ENCODE assay signal across 22 cellular contexts in genomic region chr22:48394787-48395620, GRCh38.
"Had no signal": no experiment of that assay in that cellular context is flagged by ENCODE, and none has a peak within 500 bp of the region (broad histone marks: within the 10 kb centered on the region; RNA-seq: fewer than 3 reads in every experiment).

No MANE protein-coding gene starts in this region.

- H3K4me1 ChIP-seq: adrenal gland, body of pancreas, colonic mucosa, right lobe of liver, tibial nerve had no signal

- H3K36me3 ChIP-seq: adrenal gland, colonic mucosa, right lobe of liver, tibial nerve had no signal

- H3K27me3 ChIP-seq: adrenal gland, body of pancreas, colonic mucosa, right lobe of liver, tibial nerve had no signal

- ATAC-seq: activated CD8-positive, alpha-beta T cell treated with anti-CD3 and anti-CD28 coated beads for 36 hours; activated T-cell treated with anti-CD3 and anti-CD28 coated beads, Interleukin-2, amount 50 U/mL, for 4 hours; activated T-helper 17 cell treated with anti-CD3 and anti-CD28 coated beads, Interleukin-2, amount 50 U/mL, for 72 hours; body of pancreas; naive thymus-derived CD8-positive, alpha-beta T cell; right lobe of liver; WTC11 had no signal

- H3K9me3 Mint-ChIP-seq: activated CD8-positive, alpha-beta T cell treated with anti-CD3 and anti-CD28 coated beads for 36 hours; activated T-cell treated with anti-CD3 and anti-CD28 coated beads, Interleukin-2, amount 50 U/mL, for 4 hours; activated T-helper 17 cell treated with anti-CD3 and anti-CD28 coated beads, Interleukin-2, amount 50 U/mL, for 72 hours; naive thymus-derived CD8-positive, alpha-beta T cell; neural crest cell had no signal

- H3K27ac ChIP-seq: adrenal gland, body of pancreas, colonic mucosa, epithelial cell of prostate, right lobe of liver, tibial nerve had no signal

- H3K36me3 Mint-ChIP-seq: activated naive CD8-positive, alpha-beta T cell; naive thymus-derived CD8-positive, alpha-beta T cell; WTC11 had no signal

- H3K27ac Mint-ChIP-seq: activated CD8-positive, alpha-beta T cell treated with anti-CD3 and anti-CD28 coated beads for 36 hours; activated naive CD8-positive, alpha-beta T cell; activated T-helper 17 cell treated with anti-CD3 and anti-CD28 coated beads, Interleukin-2, amount 50 U/mL, for 72 hours; naive thymus-derived CD8-positive, alpha-beta T cell; WTC11 had no signal

- H3K9me3 ChIP-seq: adrenal gland, body of pancreas, colonic mucosa, right lobe of liver, tibial nerve had no signal

- DNase-seq: activated CD4-positive, alpha-beta T cell treated with anti-CD3 and anti-CD28 coated beads for 1 hour; activated CD4-positive, alpha-beta T cell treated with anti-CD3 and anti-CD28 coated beads, Interleukin-2, amount 50 U/mL, for 1 hour; activated CD8-positive, alpha-beta T cell treated with anti-CD3 and anti-CD28 coated beads for 36 hours; activated naive CD4-positive, alpha-beta T cell; activated T-cell treated with anti-CD3 and anti-CD28 coated beads, Interleukin-2, amount 50 U/mL, for 4 hours; body of pancreas; colonic mucosa; effector CD8-positive, alpha-beta T cell; naive thymus-derived CD8-positive, alpha-beta T cell; occipital lobe; posterior cingulate gyrus; right lobe of liver; stimulated activated CD4-positive, alpha-beta T cell treated with anti-CD3 and anti-CD28 coated beads, Interleukin-2, amount 100 ng/mL, for 48 hours; stimulated activated naive CD4-positive, alpha-beta T cell treated with Interleukin-2 at 50 U/mL for 16 hours; T-helper 2 cell had no signal

- H3K4me3 ChIP-seq: adrenal gland, body of pancreas, colonic mucosa, right lobe of liver, tibial nerve had no signal
